ENCODE assay signal across 9 cellular contexts in genomic region chr5:79200573-79201183, GRCh38. TPM values are rescaled to one million over a fixed set of nuclear protein-coding genes. Genes with fewer than 3 reads are reported as not detected.
DNase-seq lines count a peak whose midpoint lies in the region; ATAC-seq, FAIRE-seq and TF ChIP-seq lines count a peak whose summit lies in the region.
"Had no signal": no experiment of that assay in that cellular context is flagged by ENCODE, and none has a peak within 500 bp of the region (broad histone marks: within the 10 kb centered on the region; RNA-seq: fewer than 3 reads in every experiment).

No MANE protein-coding gene starts in this region.

- FAIRE-seq in GM12892 (lab: Jason Lieb, UNC), result peak; percentile 48
- FAIRE-seq in frontal cortex (lab: Jason Lieb, UNC), result peak; percentile 62

- no peak for TF ChIP-seq POLR2A in GM12892 (IDR thresholded peaks at IDR 0.05; ENCODE audit: low read depth, low read length)

- peak; percentile 42 for TF ChIP-seq CTCF in AG09309 (IDR thresholded peaks at IDR 0.05; ENCODE audit: control insufficient read depth, insufficient read depth, low read depth, low read length, missing control alignments)

- no peak for DNase-seq in AG09309 (ENCODE audit: low read depth)
- peak; percentile 16 for DNase-seq in GM12892 (ENCODE audit: insufficient read length)
- DNase-seq in RPMI7951 (ENCODE audit: low read depth), result peak; percentile 26
- no peak for DNase-seq in frontal cortex (ENCODE audit: low spot score in 2 of 2)
- no peak for DNase-seq in stimulated activated CD4-positive, alpha-beta T cell treated with anti-CD3 and anti-CD28 coated beads, Interleukin-4, amount 100 ng/mL, for 24 hours
- no peak for DNase-seq in activated T-cell treated with anti-CD3 and anti-CD28 coated beads, Interleukin-2, amount 50 U/mL, for 1 hour
- DNase-seq: caudate nucleus had no signal

- no peak overlapping the region for H3K4me3 ChIP-seq in AG09309 (ENCODE audit: control insufficient read depth, low read depth, low read length)

- ATAC-seq in HG02938 (IDR thresholded peaks at IDR 0.05; ENCODE audit: unreplicated experiment), result no peak
- ATAC-seq in HG02852 (IDR thresholded peaks at IDR 0.05; ENCODE audit: unreplicated experiment), result no peak

RNA-seq across cellular contexts. Expression of gene JMY, which starts 35.3 kb away (rescaled TPM):
- polyA plus RNA-seq in GM12892 (2012; ENCODE audit: missing spikeins), result 3.5 TPM
- total RNA-seq in RPMI7951 (2014; rRNA removed; shearing (Covaris generic)), result 3.4 and 3.6 TPM in 2 replicates
- 39.9 TPM for total RNA-seq in frontal cortex

Comparison
In these comparisons a context has a peak if more than half of its experiments do, and no peak if none do; other contexts are left out.
1. DNase-seq: peak in GM12892 (single experiment) and RPMI7951 (single experiment); none in AG09309 (single experiment), frontal cortex (0 of 2), stimulated activated CD4-positive, alpha-beta T cell treated with anti-CD3 and anti-CD28 coated beads, Interleukin-4, amount 100 ng/mL, for 24 hours (single experiment) and activated T-cell treated with anti-CD3 and anti-CD28 coated beads, Interleukin-2, amount 50 U/mL, for 1 hour (single experiment).